1 cellular context compared by ENCODE assay signal in the genomic region with DNA sequence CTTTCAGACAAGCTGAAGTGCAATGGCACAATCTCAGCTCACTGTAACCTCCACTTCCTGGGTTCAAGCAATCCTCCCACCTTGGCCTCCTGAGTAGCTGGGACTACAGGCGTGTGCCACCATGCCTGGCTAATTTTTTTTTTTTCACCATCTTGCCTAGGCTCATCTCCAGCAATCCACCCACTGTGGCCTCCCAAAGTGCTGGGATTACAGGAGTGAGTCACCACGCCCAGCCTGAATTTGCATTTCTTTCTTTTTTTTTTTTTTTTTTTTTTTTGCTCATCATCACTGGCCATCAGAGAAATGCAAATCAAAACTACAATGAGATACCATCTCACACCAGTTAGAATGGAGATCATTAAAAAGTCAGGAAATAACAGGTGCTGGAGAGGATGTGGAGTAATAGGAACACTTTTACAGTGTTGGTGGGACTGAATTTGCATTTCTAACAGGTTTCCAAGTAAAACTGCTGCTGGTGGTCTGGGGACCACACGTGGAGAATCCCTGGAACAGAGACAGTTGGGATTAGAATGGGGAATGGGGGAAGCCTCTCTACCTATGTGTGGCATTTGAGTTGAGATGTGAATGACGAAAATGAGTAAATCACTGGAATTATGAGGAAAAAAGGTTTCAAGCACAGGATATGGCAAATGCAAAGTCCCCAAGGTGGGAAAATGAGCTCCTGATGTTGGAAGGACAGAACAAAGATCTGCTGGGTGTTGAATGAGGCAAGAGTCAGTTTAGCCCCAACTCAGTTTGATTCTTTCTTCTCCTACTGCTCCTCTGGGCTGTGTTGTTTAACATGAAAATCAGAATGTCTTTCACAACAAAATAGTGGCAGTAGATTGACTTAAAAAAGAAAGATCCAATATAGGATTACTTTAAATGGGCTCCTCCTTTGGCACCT.
TF ChIP-seq lines count a peak whose summit lies in the region.

No MANE protein-coding gene starts in this region.

TF ChIP-seq in GM23338, 12 proteins besides CTCF, POLR2A, EP300 and RAD21:
- TF ChIP-seq, protein P1, sequence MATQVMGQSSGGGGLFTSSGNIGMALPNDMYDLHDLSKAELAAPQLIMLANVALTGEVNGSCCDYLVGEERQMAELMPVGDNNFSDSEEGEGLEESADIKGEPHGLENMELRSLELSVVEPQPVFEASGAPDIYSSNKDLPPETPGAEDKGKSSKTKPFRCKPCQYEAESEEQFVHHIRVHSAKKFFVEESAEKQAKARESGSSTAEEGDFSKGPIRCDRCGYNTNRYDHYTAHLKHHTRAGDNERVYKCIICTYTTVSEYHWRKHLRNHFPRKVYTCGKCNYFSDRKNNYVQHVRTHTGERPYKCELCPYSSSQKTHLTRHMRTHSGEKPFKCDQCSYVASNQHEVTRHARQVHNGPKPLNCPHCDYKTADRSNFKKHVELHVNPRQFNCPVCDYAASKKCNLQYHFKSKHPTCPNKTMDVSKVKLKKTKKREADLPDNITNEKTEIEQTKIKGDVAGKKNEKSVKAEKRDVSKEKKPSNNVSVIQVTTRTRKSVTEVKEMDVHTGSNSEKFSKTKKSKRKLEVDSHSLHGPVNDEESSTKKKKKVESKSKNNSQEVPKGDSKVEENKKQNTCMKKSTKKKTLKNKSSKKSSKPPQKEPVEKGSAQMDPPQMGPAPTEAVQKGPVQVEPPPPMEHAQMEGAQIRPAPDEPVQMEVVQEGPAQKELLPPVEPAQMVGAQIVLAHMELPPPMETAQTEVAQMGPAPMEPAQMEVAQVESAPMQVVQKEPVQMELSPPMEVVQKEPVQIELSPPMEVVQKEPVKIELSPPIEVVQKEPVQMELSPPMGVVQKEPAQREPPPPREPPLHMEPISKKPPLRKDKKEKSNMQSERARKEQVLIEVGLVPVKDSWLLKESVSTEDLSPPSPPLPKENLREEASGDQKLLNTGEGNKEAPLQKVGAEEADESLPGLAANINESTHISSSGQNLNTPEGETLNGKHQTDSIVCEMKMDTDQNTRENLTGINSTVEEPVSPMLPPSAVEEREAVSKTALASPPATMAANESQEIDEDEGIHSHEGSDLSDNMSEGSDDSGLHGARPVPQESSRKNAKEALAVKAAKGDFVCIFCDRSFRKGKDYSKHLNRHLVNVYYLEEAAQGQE (IDR thresholded peaks at IDR 0.05; ENCODE audit: unreplicated experiment), result no peak
- TF ChIP-seq, protein P2, sequence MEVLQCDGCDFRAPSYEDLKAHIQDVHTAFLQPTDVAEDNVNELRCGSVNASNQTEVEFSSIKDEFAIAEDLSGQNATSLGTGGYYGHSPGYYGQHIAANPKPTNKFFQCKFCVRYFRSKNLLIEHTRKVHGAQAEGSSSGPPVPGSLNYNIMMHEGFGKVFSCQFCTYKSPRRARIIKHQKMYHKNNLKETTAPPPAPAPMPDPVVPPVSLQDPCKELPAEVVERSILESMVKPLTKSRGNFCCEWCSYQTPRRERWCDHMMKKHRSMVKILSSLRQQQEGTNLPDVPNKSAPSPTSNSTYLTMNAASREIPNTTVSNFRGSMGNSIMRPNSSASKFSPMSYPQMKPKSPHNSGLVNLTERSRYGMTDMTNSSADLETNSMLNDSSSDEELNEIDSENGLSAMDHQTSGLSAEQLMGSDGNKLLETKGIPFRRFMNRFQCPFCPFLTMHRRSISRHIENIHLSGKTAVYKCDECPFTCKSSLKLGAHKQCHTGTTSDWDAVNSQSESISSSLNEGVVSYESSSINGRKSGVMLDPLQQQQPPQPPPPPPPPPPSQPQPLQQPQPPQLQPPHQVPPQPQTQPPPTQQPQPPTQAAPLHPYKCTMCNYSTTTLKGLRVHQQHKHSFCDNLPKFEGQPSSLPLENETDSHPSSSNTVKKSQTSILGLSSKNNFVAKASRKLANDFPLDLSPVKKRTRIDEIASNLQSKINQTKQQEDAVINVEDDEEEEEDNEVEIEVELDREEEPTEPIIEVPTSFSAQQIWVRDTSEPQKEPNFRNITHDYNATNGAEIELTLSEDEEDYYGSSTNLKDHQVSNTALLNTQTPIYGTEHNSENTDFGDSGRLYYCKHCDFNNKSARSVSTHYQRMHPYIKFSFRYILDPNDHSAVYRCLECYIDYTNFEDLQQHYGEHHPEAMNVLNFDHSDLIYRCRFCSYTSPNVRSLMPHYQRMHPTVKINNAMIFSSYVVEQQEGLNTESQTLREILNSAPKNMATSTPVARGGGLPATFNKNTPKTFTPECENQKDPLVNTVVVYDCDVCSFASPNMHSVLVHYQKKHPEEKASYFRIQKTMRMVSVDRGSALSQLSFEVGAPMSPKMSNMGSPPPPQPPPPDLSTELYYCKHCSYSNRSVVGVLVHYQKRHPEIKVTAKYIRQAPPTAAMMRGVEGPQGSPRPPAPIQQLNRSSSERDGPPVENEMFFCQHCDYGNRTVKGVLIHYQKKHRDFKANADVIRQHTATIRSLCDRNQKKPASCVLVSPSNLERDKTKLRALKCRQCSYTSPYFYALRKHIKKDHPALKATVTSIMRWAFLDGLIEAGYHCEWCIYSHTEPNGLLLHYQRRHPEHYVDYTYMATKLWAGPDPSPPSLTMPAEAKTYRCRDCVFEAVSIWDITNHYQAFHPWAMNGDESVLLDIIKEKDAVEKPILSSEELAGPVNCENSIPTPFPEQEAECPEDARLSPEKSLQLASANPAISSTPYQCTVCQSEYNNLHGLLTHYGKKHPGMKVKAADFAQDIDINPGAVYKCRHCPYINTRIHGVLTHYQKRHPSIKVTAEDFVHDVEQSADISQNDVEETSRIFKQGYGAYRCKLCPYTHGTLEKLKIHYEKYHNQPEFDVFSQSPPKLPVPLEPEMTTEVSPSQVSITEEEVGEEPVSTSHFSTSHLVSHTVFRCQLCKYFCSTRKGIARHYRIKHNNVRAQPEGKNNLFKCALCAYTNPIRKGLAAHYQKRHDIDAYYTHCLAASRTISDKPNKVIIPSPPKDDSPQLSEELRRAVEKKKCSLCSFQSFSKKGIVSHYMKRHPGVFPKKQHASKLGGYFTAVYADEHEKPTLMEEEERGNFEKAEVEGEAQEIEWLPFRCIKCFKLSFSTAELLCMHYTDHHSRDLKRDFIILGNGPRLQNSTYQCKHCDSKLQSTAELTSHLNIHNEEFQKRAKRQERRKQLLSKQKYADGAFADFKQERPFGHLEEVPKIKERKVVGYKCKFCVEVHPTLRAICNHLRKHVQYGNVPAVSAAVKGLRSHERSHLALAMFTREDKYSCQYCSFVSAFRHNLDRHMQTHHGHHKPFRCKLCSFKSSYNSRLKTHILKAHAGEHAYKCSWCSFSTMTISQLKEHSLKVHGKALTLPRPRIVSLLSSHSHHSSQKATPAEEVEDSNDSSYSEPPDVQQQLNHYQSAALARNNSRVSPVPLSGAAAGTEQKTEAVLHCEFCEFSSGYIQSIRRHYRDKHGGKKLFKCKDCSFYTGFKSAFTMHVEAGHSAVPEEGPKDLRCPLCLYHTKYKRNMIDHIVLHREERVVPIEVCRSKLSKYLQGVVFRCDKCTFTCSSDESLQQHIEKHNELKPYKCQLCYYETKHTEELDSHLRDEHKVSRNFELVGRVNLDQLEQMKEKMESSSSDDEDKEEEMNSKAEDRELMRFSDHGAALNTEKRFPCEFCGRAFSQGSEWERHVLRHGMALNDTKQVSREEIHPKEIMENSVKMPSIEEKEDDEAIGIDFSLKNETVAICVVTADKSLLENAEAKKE (CRISPR knock-in tag; IDR thresholded peaks at IDR 0.05), result 0 out of 2 replicates have a peak, but pooled peaks have one; percentile 77
